1 cellular context compared by ENCODE assay signal in genomic region chr13:20424559-20424852, GRCh38.
TF ChIP-seq lines count a peak whose summit lies in the region.

No MANE protein-coding gene starts in this region.

TF ChIP-seq in HepG2, 621 proteins besides CTCF, POLR2A, EP300 and RAD21:
- no peak for TF ChIP-seq MED13 (CRISPR knock-in tag; IDR thresholded peaks at IDR 0.05)
- no peak for TF ChIP-seq CENPX (CRISPR knock-in tag; IDR thresholded peaks at IDR 0.05)
- TF ChIP-seq RFX1 (IDR thresholded peaks at IDR 0.05) = no peak
- TF ChIP-seq ZNF382 (CRISPR knock-in tag; IDR thresholded peaks at IDR 0.05; ENCODE audit: borderline replicate concordance) = no peak
- no peak for TF ChIP-seq HINFP (CRISPR knock-in tag; IDR thresholded peaks at IDR 0.05; ENCODE audit: low read depth)
- no peak for TF ChIP-seq ZNF773 (CRISPR knock-in tag; IDR thresholded peaks at IDR 0.05; ENCODE audit: borderline replicate concordance)
- no peak for TF ChIP-seq BRCA1 (CRISPR knock-in tag; IDR thresholded peaks at IDR 0.05)
- TF ChIP-seq WIZ (CRISPR knock-in tag; IDR thresholded peaks at IDR 0.05) = no peak
- TF ChIP-seq EED (CRISPR knock-in tag; IDR thresholded peaks at IDR 0.05) = no peak
- no peak for TF ChIP-seq ZNF431 (CRISPR knock-in tag; IDR thresholded peaks at IDR 0.05; ENCODE audit: borderline replicate concordance, low read depth)
- no peak for TF ChIP-seq ZNF709 (CRISPR knock-in tag; IDR thresholded peaks at IDR 0.05)
- no peak for TF ChIP-seq FOXP4 (CRISPR knock-in tag; IDR thresholded peaks at IDR 0.05)
- no peak for TF ChIP-seq ZNF580 (CRISPR knock-in tag; IDR thresholded peaks at IDR 0.05; ENCODE audit: borderline replicate concordance, low read depth)
TF ChIP-seq in HepG2: peak in this region for 0.
